Comparison of ENCODE assay signal across 1 cellular context in the genomic region with DNA sequence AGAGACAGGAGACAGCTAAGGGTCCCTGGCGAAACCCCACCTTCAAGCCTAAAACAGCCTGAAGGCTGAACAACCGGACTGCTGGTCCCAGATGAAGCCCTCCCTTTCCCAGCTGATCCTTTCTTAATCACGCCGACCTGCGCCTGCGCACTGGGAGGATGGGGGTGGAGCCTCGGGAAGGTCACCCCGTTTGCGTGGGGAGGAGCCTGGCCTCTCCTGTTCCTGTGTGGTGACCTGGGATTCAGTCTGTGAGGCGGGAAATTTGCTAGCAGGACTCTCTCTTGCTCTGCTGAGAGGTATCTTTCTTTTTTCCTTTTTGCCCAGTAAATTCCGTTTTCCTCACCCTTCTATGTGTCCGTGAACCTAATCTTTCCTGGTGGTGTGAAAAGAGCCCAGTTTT.
TF ChIP-seq lines count a peak whose summit lies in the region.

No MANE protein-coding gene starts in this region.

TF ChIP-seq in H1, 55 proteins besides CTCF, POLR2A, EP300 and RAD21:
- TF ChIP-seq NRF1 (IDR thresholded peaks at IDR 0.05; ENCODE audit: low read depth, low read length), result peak; percentile 54
- 0 out of 2 replicates have a peak, but pooled peaks have one; percentile 28 for TF ChIP-seq TAF1 (IDR thresholded peaks at IDR 0.05; ENCODE audit: low read depth, low read length)
- TF ChIP-seq CBX8 (IDR thresholded peaks at IDR 0.05; ENCODE audit: borderline replicate concordance, low read depth, low read length), result no peak
